8 cellular contexts compared by ENCODE assay signal in the genomic region with DNA sequence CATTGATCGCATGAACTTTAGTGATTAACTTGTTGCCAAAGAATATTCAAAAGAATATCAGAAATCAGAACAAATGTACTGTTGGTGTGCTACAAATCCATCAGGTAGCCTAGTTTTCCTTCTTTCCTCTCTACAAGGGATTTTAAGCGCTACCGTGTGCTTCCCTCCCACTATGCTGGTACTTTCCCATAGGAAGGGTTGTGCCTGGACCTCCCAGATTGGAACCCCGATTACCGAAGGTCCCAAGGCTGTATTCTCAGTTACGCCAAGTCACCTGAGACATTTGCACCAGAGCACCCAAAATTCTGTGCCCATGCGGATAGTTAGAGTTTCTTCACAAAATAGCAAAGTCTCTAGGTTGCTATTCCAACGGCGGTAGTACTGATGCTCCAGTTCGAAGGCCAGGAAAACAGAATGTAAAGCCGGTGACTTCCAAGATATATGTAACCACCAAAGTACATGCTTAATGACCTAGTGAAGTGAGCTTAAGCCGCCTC. TPM values are rescaled to one million over a fixed set of nuclear protein-coding genes. Genes with fewer than 3 reads are reported as not detected.
A peak's percentile ranks its signal among the peaks of the same experiment; 100 is the strongest.
DNase-seq lines count a peak whose midpoint lies in the region; ATAC-seq and TF ChIP-seq lines count a peak whose summit lies in the region.

No MANE protein-coding gene starts in this region.

- peaks cover 10% of the 10 kb centered on the region for H3K79me1 ChIP-seq in mesenchymal stem cell (replicated peaks; ENCODE audit: low read length, poor library complexity, severe bottlenecking)

- no peak overlapping the region for H2BK5ac ChIP-seq in mesenchymal stem cell (ENCODE audit: low read depth, low read length, poor library complexity, severe bottlenecking)

- H3K36me3 Mint-ChIP-seq in brain: peaks cover 16% of the 10 kb centered on the region

- H3K9me3 Mint-ChIP-seq in brain: no peaks in the 10 kb centered on the region

- H3K36me3 ChIP-seq in mesenchymal stem cell (ENCODE audit: control insufficient read depth in 1 of 2, insufficient read depth in 2 of 2, low read depth in 1 of 2, low read length in 2 of 2) (peaks cover 0 to 19% of the 10 kb centered on the region in 2 experiments), vagina (peaks cover 0 to 11% of the 10 kb centered on the region in 2 donors)

- peak overlapping the region; percentile 44 for H3K27ac ChIP-seq in mesenchymal stem cell (ENCODE audit: low read length, poor library complexity, severe bottlenecking)
- peak overlapping the region; percentile 86 for H3K27ac ChIP-seq in vagina

- peaks cover 0 to 11% of the 10 kb centered on the region in 2 experiments for H3K27me3 ChIP-seq in mesenchymal stem cell (ENCODE audit: control insufficient read depth in 1 of 2, insufficient read depth in 1 of 2, low read length in 2 of 2)
- H3K27me3 ChIP-seq in vagina: no peaks in the 10 kb centered on the region

- no peak overlapping the region for H4K91ac ChIP-seq in mesenchymal stem cell (ENCODE audit: low read length)

- H3K23ac ChIP-seq in mesenchymal stem cell (ENCODE audit: low read length in 2 of 2): no peak overlapping the region

- H3K4ac ChIP-seq in mesenchymal stem cell (ENCODE audit: low read depth in 1 of 2, low read length in 2 of 2): peak overlapping the region in 1 of 2 experiments; percentile 36

- H2BK12ac ChIP-seq in mesenchymal stem cell (ENCODE audit: low read length in 2 of 2): no peak overlapping the region

- no peak overlapping the region for H2AK5ac ChIP-seq in mesenchymal stem cell (ENCODE audit: low read length, severe bottlenecking)

- H3K4me3 ChIP-seq in mesenchymal stem cell (ENCODE audit: insufficient read depth in 1 of 2, low read depth in 1 of 2, low read length in 2 of 2) (peak overlapping the region; percentile 50 to 92), vagina (peak overlapping the region; percentile 87 to 97)

- no peak for TF ChIP-seq POLR2A in vagina (IDR thresholded peaks at IDR 0.05)

- peaks cover 4% of the 10 kb centered on the region for H3K4me1 ChIP-seq in mesenchymal stem cell (ENCODE audit: control insufficient read depth, insufficient read depth, low read depth, low read length)
- peaks cover 36% of the 10 kb centered on the region for H3K4me1 ChIP-seq in vagina

- H4K8ac ChIP-seq in mesenchymal stem cell (ENCODE audit: low read length): peak overlapping the region; percentile 79

- H3K18ac ChIP-seq in mesenchymal stem cell (ENCODE audit: low read depth in 1 of 2, low read length in 2 of 2): peak overlapping the region; percentile 40 to 75

- 8% methylated on average over 12 of the region's 12 CpGs for whole genome bisulfite sequencing in mesenchymal stem cell

- peak overlapping the region; percentile 92 for H3K4me2 ChIP-seq in mesenchymal stem cell (ENCODE audit: low read length, poor library complexity, severe bottlenecking)

- intact Hi-C loops in vagina (cut with DNase I): no loop called here

- no peaks in the 10 kb centered on the region for H3K9me3 ChIP-seq in mesenchymal stem cell (ENCODE audit: control insufficient read depth, low read length)
- H3K9me3 ChIP-seq in vagina: no peaks in the 10 kb centered on the region

- peak overlapping the region; percentile 83 for H2AFZ ChIP-seq in mesenchymal stem cell (ENCODE audit: low read depth, low read length)

- H3K9ac ChIP-seq in mesenchymal stem cell (ENCODE audit: low read length): peak overlapping the region; percentile 89

- H3K27me3 Mint-ChIP-seq in brain: peaks cover 16% of the 10 kb centered on the region

- no peak for TF ChIP-seq CTCF in brain (conservative IDR thresholded peaks at IDR 0.05)
- TF ChIP-seq CTCF in vagina (IDR thresholded peaks at IDR 0.05): no peak

- H2BK120ac ChIP-seq in mesenchymal stem cell (ENCODE audit: low read depth, low read length): no peak overlapping the region

- ATAC-seq in HG03457 (IDR thresholded peaks at IDR 0.05; ENCODE audit: unreplicated experiment) (peak; percentile 6), HG02678 (IDR thresholded peaks at IDR 0.05; ENCODE audit: unreplicated experiment) (no peak), GM21423 (IDR thresholded peaks at IDR 0.05; ENCODE audit: unreplicated experiment) (no peak)

- peak overlapping the region; percentile 96 to 100 (median 98) for H3K4me3 Mint-ChIP-seq in brain

- H3K27ac Mint-ChIP-seq in brain: peak overlapping the region; percentile 96 to 99 (median 98)

- H2BK15ac ChIP-seq in mesenchymal stem cell (ENCODE audit: low read depth, poor library complexity, severe bottlenecking): no peak overlapping the region

- H3K4me1 Mint-ChIP-seq in brain: peaks cover 42% of the 10 kb centered on the region

- no peak overlapping the region for H3K14ac ChIP-seq in mesenchymal stem cell (ENCODE audit: low read length in 2 of 2)

- peak; percentile 1 to 47 for DNase-seq in NCI-H2081 (lab: John Stamatoyannopoulos, UW)
- no peak for DNase-seq in NCI-H2081 treated with DMSO at 0.1 percent for 48 hours (lab: John Stamatoyannopoulos, UW)
- no peak for DNase-seq in mesenchymal stem cell
- no peak for DNase-seq in vagina (ENCODE audit: extremely low spot score in 2 of 2)

RNA-seq across cellular contexts. Expression of a gene that starts 23.4 kb away (rescaled TPM):
- polyA plus RNA-seq in brain (ENCODE audit: insufficient read depth, low read depth, low replicate concordance): 58.9 TPM
- polyA plus RNA-seq in mesenchymal stem cell (2013, experiment 1 of 2): 0.10 TPM
- 0.12 TPM for polyA plus RNA-seq in mesenchymal stem cell (2013, experiment 2 of 2)
- total RNA-seq in vagina: 50.1 TPM

Comparison
In these comparisons a context has a peak if more than half of its experiments do, and no peak if none do; other contexts are left out.
1. DNase-seq: peak in NCI-H2081 (2 of 2); none in NCI-H2081 treated with DMSO at 0.1 percent for 48 hours (single experiment), mesenchymal stem cell (single experiment) and vagina (0 of 2).